ENCODE assay signal across 13 cellular contexts in genomic region chr22:35337932-35338331, GRCh38. TPM values are rescaled to one million over a fixed set of nuclear protein-coding genes. Genes with fewer than 3 reads are reported as not detected.
A peak's percentile ranks its signal among the peaks of the same experiment; 100 is the strongest.
DNase-seq lines count a peak whose midpoint lies in the region; ATAC-seq and TF ChIP-seq lines count a peak whose summit lies in the region.
"Had no signal": no experiment of that assay in that cellular context is flagged by ENCODE, and none has a peak within 500 bp of the region (broad histone marks: within the 10 kb centered on the region; RNA-seq: fewer than 3 reads in every experiment).

No MANE protein-coding gene starts in this region.

- TF ChIP-seq CTCF in natural killer cell (IDR thresholded peaks at IDR 0.05): no peak
- TF ChIP-seq CTCF in NB4 (IDR thresholded peaks at IDR 0.05; ENCODE audit: low read depth, low read length): peak; percentile 27
- no peak for TF ChIP-seq CTCF in endothelial cell (IDR thresholded peaks at IDR 0.05; ENCODE audit: unreplicated experiment)

- H3K36me3 Mint-ChIP-seq in natural killer cell (no peaks in the 10 kb centered on the region), endothelial cell (ENCODE audit: low read depth, unreplicated experiment) (peaks cover 12% of the 10 kb centered on the region)
- no peaks in the 10 kb centered on the region for H3K36me3 Mint-ChIP-seq in natural killer cell treated with Interleukin-12 subunit alpha and Interleukin-12 subunit beta and Interleukin-15 and Interleukin-18, amount 100 ng/mL, for 72 hours
- peaks cover 40 to 65% of the 10 kb centered on the region in 2 donors for H3K36me3 Mint-ChIP-seq in stimulated activated naive B cell treated with anti-CD40 and anti-IgM and Interleukin-4, amounts not matched to agents 10 μg/mL and 1 μg/mL and 100 μg/mL, for 72 hours

- no peak overlapping the region for H3K4me3 Mint-ChIP-seq in natural killer cell
- H3K4me3 Mint-ChIP-seq in natural killer cell treated with Interleukin-12 subunit alpha and Interleukin-12 subunit beta and Interleukin-15 and Interleukin-18, amount 100 ng/mL, for 72 hours: no peak overlapping the region
- H3K4me3 Mint-ChIP-seq in endothelial cell (ENCODE audit: unreplicated experiment): no peak overlapping the region
- H3K4me3 Mint-ChIP-seq in stimulated activated naive B cell treated with anti-CD40 and anti-IgM and Interleukin-4, amounts not matched to agents 10 μg/mL and 1 μg/mL and 100 μg/mL, for 72 hours: no peak overlapping the region

- H3K27me3 Mint-ChIP-seq in natural killer cell (ENCODE audit: low read depth in 2 of 2) (no peaks in the 10 kb centered on the region), endothelial cell (ENCODE audit: unreplicated experiment) (peaks cover 1% of the 10 kb centered on the region)
- H3K27me3 Mint-ChIP-seq in natural killer cell treated with Interleukin-12 subunit alpha and Interleukin-12 subunit beta and Interleukin-15 and Interleukin-18, amount 100 ng/mL, for 72 hours: no peaks in the 10 kb centered on the region
- no peaks in the 10 kb centered on the region for H3K27me3 Mint-ChIP-seq in stimulated activated naive B cell treated with anti-CD40 and anti-IgM and Interleukin-4, amounts not matched to agents 10 μg/mL and 1 μg/mL and 100 μg/mL, for 72 hours

- H3K4me3 ChIP-seq in NB4 (ENCODE audit: low read depth, low read length): no peak overlapping the region
- H3K4me3 ChIP-seq: cardiac muscle cell, gastrocnemius medialis, lung had no signal

- H3K4me1 Mint-ChIP-seq in natural killer cell (peaks cover 0 to 4% of the 10 kb centered on the region in 2 donors), endothelial cell (ENCODE audit: unreplicated experiment) (peaks cover 4% of the 10 kb centered on the region)
- no peaks in the 10 kb centered on the region for H3K4me1 Mint-ChIP-seq in natural killer cell treated with Interleukin-12 subunit alpha and Interleukin-12 subunit beta and Interleukin-15 and Interleukin-18, amount 100 ng/mL, for 72 hours (ENCODE audit: low read depth in 2 of 2)
- peaks cover 28 to 43% of the 10 kb centered on the region in 2 donors for H3K4me1 Mint-ChIP-seq in stimulated activated naive B cell treated with anti-CD40 and anti-IgM and Interleukin-4, amounts not matched to agents 10 μg/mL and 1 μg/mL and 100 μg/mL, for 72 hours

- H3K27ac Mint-ChIP-seq in natural killer cell: no peak overlapping the region
- H3K27ac Mint-ChIP-seq in natural killer cell treated with Interleukin-12 subunit alpha and Interleukin-12 subunit beta and Interleukin-15 and Interleukin-18, amount 100 ng/mL, for 72 hours: no peak overlapping the region
- peak overlapping the region; percentile 24 for H3K27ac Mint-ChIP-seq in endothelial cell (ENCODE audit: unreplicated experiment)
- peak overlapping the region; percentile 33 for H3K27ac Mint-ChIP-seq in stimulated activated naive B cell treated with anti-CD40 and anti-IgM and Interleukin-4, amounts not matched to agents 10 μg/mL and 1 μg/mL and 100 μg/mL, for 72 hours

- no peak for TF ChIP-seq POLR2A in NB4 (IDR thresholded peaks at IDR 0.05; ENCODE audit: extremely low read depth, insufficient read length)

- intact Hi-C loops in natural killer cell (cut with micrococcal nuclease): no loop called here

- ATAC-seq in natural killer cell (peak in 2 of 3 donors; percentile 41 to 56), GM19397 (IDR thresholded peaks at IDR 0.05; ENCODE audit: unreplicated experiment) (no peak)
- no peak for ATAC-seq in natural killer cell treated with Interleukin-12 subunit alpha and Interleukin-12 subunit beta and Interleukin-15 and Interleukin-18, amount 100 ng/mL, for 72 hours
- peak; percentile 31 to 43 for ATAC-seq in stimulated activated naive B cell treated with anti-CD40 and anti-IgM and Interleukin-4, amounts not matched to agents 10 μg/mL and 1 μg/mL and 100 μg/mL, for 72 hours (replicated peaks)
- ATAC-seq: gastrocnemius medialis had no signal

- DNase-seq in natural killer cell (no peak), NB4 (ENCODE audit: low read depth) (peak; percentile 64), endothelial cell (ENCODE audit: low spot score) (no peak), NCI-H2196 (lab: John Stamatoyannopoulos, UW; ENCODE audit: unreplicated experiment) (no peak)
- no peak for DNase-seq in natural killer cell treated with Interleukin-12 subunit alpha and Interleukin-12 subunit beta and Interleukin-15 and Interleukin-18, amount 100 ng/mL, for 72 hours (ENCODE audit: low spot score)
- no peak for DNase-seq in stimulated activated naive B cell treated with anti-CD40 and anti-IgM and Interleukin-4, amounts not matched to agents 10 μg/mL and 1 μg/mL and 100 μg/mL, for 72 hours
- DNase-seq in activated CD4-positive, alpha-beta T cell treated with anti-CD3 and anti-CD28 coated beads for 1 hour: no peak
- DNase-seq: gastrocnemius medialis, KG1, T1000 had no signal

- H3K9me3 Mint-ChIP-seq in natural killer cell (no peaks in the 10 kb centered on the region), endothelial cell (ENCODE audit: unreplicated experiment) (no peaks in the 10 kb centered on the region)
- no peaks in the 10 kb centered on the region for H3K9me3 Mint-ChIP-seq in natural killer cell treated with Interleukin-12 subunit alpha and Interleukin-12 subunit beta and Interleukin-15 and Interleukin-18, amount 100 ng/mL, for 72 hours
- H3K9me3 Mint-ChIP-seq in stimulated activated naive B cell treated with anti-CD40 and anti-IgM and Interleukin-4, amounts not matched to agents 10 μg/mL and 1 μg/mL and 100 μg/mL, for 72 hours: no peaks in the 10 kb centered on the region

RNA-seq across cellular contexts. Expression of gene TOM1, which starts 38.2 kb away (rescaled TPM):
- 100 to 1,000 TPM; 102 to 132 (median 107) TPM for total RNA-seq in natural killer cell
- total RNA-seq in natural killer cell treated with Interleukin-12 subunit alpha and Interleukin-12 subunit beta and Interleukin-15 and Interleukin-18, amount 100 ng/mL, for 72 hours: 10 to 100 TPM; 30.4 to 38.9 TPM
- total RNA-seq in endothelial cell (ENCODE audit: unreplicated experiment): 32.0 TPM

RNA-seq across cellular contexts. Expression of gene HMOX1, which starts 43.0 kb away (rescaled TPM):
- 10 to 100 TPM in 2 of 3 donors, 1 to 10 TPM in 1; 7.5 to 61.6 (median 15.9) TPM for total RNA-seq in natural killer cell
- total RNA-seq in natural killer cell treated with Interleukin-12 subunit alpha and Interleukin-12 subunit beta and Interleukin-15 and Interleukin-18, amount 100 ng/mL, for 72 hours: 1 to 10 TPM; 4.9 to 7.3 TPM
- 17.5 TPM for total RNA-seq in endothelial cell (ENCODE audit: unreplicated experiment)

Comparison
In these comparisons a context has a peak if more than half of its experiments do, and no peak if none do; other contexts are left out.
1. ATAC-seq: peak in natural killer cell (2 of 3) and stimulated activated naive B cell treated with anti-CD40 and anti-IgM and Interleukin-4, amounts not matched to agents 10 μg/mL and 1 μg/mL and 100 μg/mL, for 72 hours (2 of 2); none in natural killer cell treated with Interleukin-12 subunit alpha and Interleukin-12 subunit beta and Interleukin-15 and Interleukin-18, amount 100 ng/mL, for 72 hours (0 of 2) and GM19397 (single experiment).
2. H3K27ac Mint-ChIP-seq: peak in endothelial cell (single experiment) and stimulated activated naive B cell treated with anti-CD40 and anti-IgM and Interleukin-4, amounts not matched to agents 10 μg/mL and 1 μg/mL and 100 μg/mL, for 72 hours (single experiment); none in natural killer cell (0 of 2) and natural killer cell treated with Interleukin-12 subunit alpha and Interleukin-12 subunit beta and Interleukin-15 and Interleukin-18, amount 100 ng/mL, for 72 hours (0 of 2).